ENCODE assay signal across 8 cellular contexts in the genomic region with DNA sequence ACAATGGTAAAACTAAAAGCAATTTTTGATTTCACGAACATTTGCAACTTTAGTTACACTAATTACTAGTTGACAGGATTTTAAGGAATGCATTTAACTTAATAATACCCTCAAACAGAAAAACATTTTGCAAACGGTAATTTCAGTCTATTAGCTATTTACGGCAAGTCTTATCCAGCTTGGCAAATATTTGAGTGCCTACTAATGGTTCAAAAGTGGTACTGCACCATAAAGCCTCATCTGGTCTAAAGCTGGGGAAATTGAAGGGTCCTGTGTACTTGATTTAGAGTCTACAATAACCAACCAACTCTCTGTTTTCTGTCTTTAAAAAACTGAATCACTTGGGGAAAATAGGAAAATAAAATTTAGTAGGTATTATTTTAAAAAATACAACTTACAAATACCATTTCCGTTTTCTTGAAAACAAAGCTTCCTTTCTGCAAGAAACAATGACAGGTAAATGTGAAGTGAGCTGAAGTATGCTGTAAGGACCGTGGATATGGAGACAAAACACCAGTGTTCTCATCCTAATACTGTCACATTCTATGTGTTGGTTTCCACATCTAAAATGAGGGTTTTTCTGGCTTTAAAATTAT.
DNase-seq lines count a peak whose midpoint lies in the region; ATAC-seq, FAIRE-seq and TF ChIP-seq lines count a peak whose summit lies in the region.

No MANE protein-coding gene starts in this region.

- H3K4me3 Mint-ChIP-seq in activated naive CD8-positive, alpha-beta T cell treated with anti-CD3 and anti-CD28 coated beads for 36 hours = no peak overlapping the region

- FAIRE-seq in HTR-8/SVneo (lab: Jason Lieb, UNC) = no peak

- H3K9me3 Mint-ChIP-seq in activated naive CD8-positive, alpha-beta T cell treated with anti-CD3 and anti-CD28 coated beads for 36 hours = no peaks in the 10 kb centered on the region

- TF ChIP-seq RAD21 in SK-N-SH (IDR thresholded peaks at IDR 0.05; ENCODE audit: low read length) = peak; percentile 74

- H3K9me2 ChIP-seq in SK-N-SH = no peaks in the 10 kb centered on the region

- H3K27me3 Mint-ChIP-seq in activated naive CD8-positive, alpha-beta T cell treated with anti-CD3 and anti-CD28 coated beads for 36 hours = peaks cover 17% of the 10 kb centered on the region

- H3K4me1 ChIP-seq in SK-N-SH (ENCODE audit: control insufficient read depth in 1 of 2, insufficient read depth in 2 of 2, low read depth in 1 of 2, low read length in 1 of 2) = no peaks in the 10 kb centered on the region; a peak in 1 of 4 replicates
- no peaks in the 10 kb centered on the region for H3K4me1 ChIP-seq in uterus

- H3K4me1 Mint-ChIP-seq in activated naive CD8-positive, alpha-beta T cell treated with anti-CD3 and anti-CD28 coated beads for 36 hours = no peaks in the 10 kb centered on the region

- no peaks in the 10 kb centered on the region for H3K36me3 ChIP-seq in SK-N-SH (replicated peaks in 1 of 2; ENCODE audit: control insufficient read depth in 1 of 2, insufficient read depth in 2 of 2, low read length in 1 of 2)
- no peaks in the 10 kb centered on the region for H3K36me3 ChIP-seq in uterus

- H3K4me3 ChIP-seq in SK-N-SH (ENCODE audit: low read depth in 2 of 2, low read length in 1 of 2) (peak overlapping the region in 1 of 2 experiments; percentile 35; a peak in 2 of 4 replicates), uterus (no peak overlapping the region)

- peak; percentile 95 for TF ChIP-seq CTCF in SK-N-SH (IDR thresholded peaks at IDR 0.05)
- peak in 3 of 4 experiments; percentile 20 to 43 (median 22) for TF ChIP-seq CTCF in uterus (IDR thresholded peaks at IDR 0.05)

- no peaks in the 10 kb centered on the region for H3F3A ChIP-seq in SK-N-SH (replicated peaks; ENCODE audit: insufficient read depth)

- no peak overlapping the region for H3K27ac Mint-ChIP-seq in activated naive CD8-positive, alpha-beta T cell treated with anti-CD3 and anti-CD28 coated beads for 36 hours

- peak; percentile 64 for ATAC-seq in GM21381 (IDR thresholded peaks at IDR 0.05; ENCODE audit: unreplicated experiment)

- H2AFZ ChIP-seq in SK-N-SH (ENCODE audit: low read depth) = peak overlapping the region; percentile 10; the same call in 1 of the 2 replicates

- no peak overlapping the region for H3K9ac ChIP-seq in SK-N-SH

- no peak overlapping the region for H3K27ac ChIP-seq in SK-N-SH (ENCODE audit: low read depth in 2 of 2, low read length in 1 of 2)
- no peak overlapping the region for H3K27ac ChIP-seq in uterus

- intact Hi-C loops in uterus (cut with DNase I; ENCODE audit: low total_unique reads) = no loop called here

- H3K4me2 ChIP-seq in SK-N-SH = no peak overlapping the region

- no peaks in the 10 kb centered on the region for H3K79me2 ChIP-seq in SK-N-SH (ENCODE audit: insufficient read depth)

- CTCF ChIA-PET in SK-N-SH (lab: Yijun Ruan, JAX) = interaction anchor here (0.6 to 4.8 kb wide), 38 partner anchors 8 to 1935 kb away, joined by 3 to 29 read pairs (median 4); partner anchors contain the start of gene HEPACAM2

- no peaks in the 10 kb centered on the region for H3K9me3 ChIP-seq in SK-N-SH
- no peaks in the 10 kb centered on the region for H3K9me3 ChIP-seq in uterus

- TF ChIP-seq POLR2A in uterus (IDR thresholded peaks at IDR 0.05) = no peak

- no peak for TF ChIP-seq EP300 in SK-N-SH (IDR thresholded peaks at IDR 0.05; ENCODE audit: borderline replicate concordance in 1 of 2, low read depth in 1 of 2, low read length in 1 of 2)

- peaks cover 9% of the 10 kb centered on the region for H3K27me3 ChIP-seq in SK-N-SH (ENCODE audit: insufficient read depth)
- no peaks in the 10 kb centered on the region for H3K27me3 ChIP-seq in uterus

- H3K36me3 Mint-ChIP-seq in activated naive CD8-positive, alpha-beta T cell treated with anti-CD3 and anti-CD28 coated beads for 36 hours = no peaks in the 10 kb centered on the region

- peak; percentile 53 for DNase-seq in EH (ENCODE audit: low read depth)
- DNase-seq in HTR-8/SVneo (ENCODE audit: insufficient read length, low spot score) = peak; percentile 5
- peak; percentile 32 for DNase-seq in SK-N-SH
- DNase-seq in globus pallidus (ENCODE audit: low spot score) = peak; percentile 13
- no peak for DNase-seq in uterus
- no peak for DNase-seq in activated naive CD8-positive, alpha-beta T cell treated with anti-CD3 and anti-CD28 coated beads for 36 hours
- no peak for DNase-seq in GDM1 (lab: John Stamatoyannopoulos, UW)

- WGBS in SK-N-SH (ENCODE audit: low lambda C conversion rate) = 3% methylated on average over 5 of the region's 5 CpGs

- POLR2A ChIA-PET in SK-N-SH (lab: Yijun Ruan, JAX) = interaction anchor here (0.5 kb wide), 1 partner anchor 18 kb away, joined by 3 read pairs; no protein-coding TSS in a partner anchor

- H4K20me1 ChIP-seq in SK-N-SH (ENCODE audit: insufficient read depth) = no peaks in the 10 kb centered on the region

TF ChIP-seq in SK-N-SH, 30 proteins besides CTCF, POLR2A, EP300 and RAD21:
- TF ChIP-seq SMC3 (IDR thresholded peaks at IDR 0.05; ENCODE audit: low read depth, low read length) = peak; percentile 54
- peak; percentile 16 for TF ChIP-seq CHD2 (IDR thresholded peaks at IDR 0.05; ENCODE audit: low read length, partially characterized antibody)
- no peak for TF ChIP-seq TAF1 (IDR thresholded peaks at IDR 0.05; ENCODE audit: borderline replicate concordance, low read depth, low read length)
TF ChIP-seq in SK-N-SH: peak in this region for 2.

Comparison
In these comparisons a context has a peak if more than half of its experiments do, and no peak if none do; other contexts are left out.
1. DNase-seq: peak in EH (single experiment), HTR-8/SVneo (single experiment), SK-N-SH (single experiment) and globus pallidus (single experiment); none in uterus (0 of 2), activated naive CD8-positive, alpha-beta T cell treated with anti-CD3 and anti-CD28 coated beads for 36 hours (single experiment) and GDM1 (single experiment).